Comparison of ENCODE assay signal across 9 cellular contexts in genomic region chrX:1483843-1484637, GRCh38. TPM values are rescaled to one million over a fixed set of nuclear protein-coding genes. Genes with fewer than 3 reads are reported as not detected.
DNase-seq lines count a peak whose midpoint lies in the region; ATAC-seq, FAIRE-seq and TF ChIP-seq lines count a peak whose summit lies in the region.
"Had no signal": no experiment of that assay in that cellular context is flagged by ENCODE, and none has a peak within 500 bp of the region (broad histone marks: within the 10 kb centered on the region; RNA-seq: fewer than 3 reads in every experiment).

No MANE protein-coding gene starts in this region.

- H3K27ac ChIP-seq in left ventricle myocardium inferior (replicated peaks), result no peak overlapping the region

- H3K4me3 ChIP-seq in left ventricle myocardium inferior, result no peak overlapping the region

- ATAC-seq in GM21367 (IDR thresholded peaks at IDR 0.05; ENCODE audit: unreplicated experiment) (peak; percentile 44), HG03354 (IDR thresholded peaks at IDR 0.05; ENCODE audit: poor library complexity, severe bottlenecking, unreplicated experiment) (peak; percentile 53)

- H3K27me3 Mint-ChIP-seq in dendritic cell treated with granulocyte-macrophage colony-stimulating factor and Interleukin-4, amounts not matched to agents 40 ng/mL and 50 ng/mL, for 4 days, result no peaks in the 10 kb centered on the region

- peaks cover 10% of the 10 kb centered on the region for H3K36me3 Mint-ChIP-seq in dendritic cell treated with granulocyte-macrophage colony-stimulating factor and Interleukin-4, amounts not matched to agents 40 ng/mL and 50 ng/mL, for 4 days (ENCODE audit: low read depth)

- DNase-seq in GM12891 (ENCODE audit: insufficient read length, low spot score), result no peak
- DNase-seq in DMS53 treated with DMSO at 0.1 percent for 48 hours (lab: John Stamatoyannopoulos, UW; ENCODE audit: unreplicated experiment), result no peak
- DNase-seq in KG1 (lab: John Stamatoyannopoulos, UW), result no peak
- no peak for DNase-seq in kidney tubule cell (ENCODE audit: low spot score)
- DNase-seq in left ventricle myocardium inferior, result no peak
- DNase-seq: stimulated activated CD4-positive, alpha-beta T cell treated with anti-CD3 and anti-CD28 coated beads, Interleukin-4, amount 100 ng/mL, for 24 hours had no signal

- no peak for TF ChIP-seq CTCF in left ventricle myocardium inferior (IDR thresholded peaks at IDR 0.05; ENCODE audit: borderline replicate concordance)

- intact Hi-C loops in dendritic cell treated with granulocyte-macrophage colony-stimulating factor and Interleukin-4, amounts not matched to agents 40 ng/mL and 50 ng/mL, for 4 days (cut with micrococcal nuclease), result no loop called here
- intact Hi-C loops in left ventricle myocardium inferior (cut with micrococcal nuclease), result no loop called here

- peak; percentile 21; the same call in 1 of the 2 replicates for TF ChIP-seq POLR2A in GM12891 (IDR thresholded peaks at IDR 0.05; ENCODE audit: low read depth, low read length)

- H3K27ac Mint-ChIP-seq in dendritic cell treated with granulocyte-macrophage colony-stimulating factor and Interleukin-4, amounts not matched to agents 40 ng/mL and 50 ng/mL, for 4 days, result peak overlapping the region; percentile 88

- H3K27me3 ChIP-seq in left ventricle myocardium inferior (ENCODE audit: low read depth), result peaks cover 36% of the 10 kb centered on the region

- no peaks in the 10 kb centered on the region for H3K36me3 ChIP-seq in left ventricle myocardium inferior

- no peak overlapping the region for H3K4me3 Mint-ChIP-seq in dendritic cell treated with granulocyte-macrophage colony-stimulating factor and Interleukin-4, amounts not matched to agents 40 ng/mL and 50 ng/mL, for 4 days

- FAIRE-seq in GM12891 (lab: Jason Lieb, UNC), result peak; percentile 89

- H3K9me3 ChIP-seq in left ventricle myocardium inferior (replicated peaks), result peaks cover 18% of the 10 kb centered on the region

- H3K4me1 ChIP-seq in left ventricle myocardium inferior, result peaks cover 32% of the 10 kb centered on the region

- H3K9me3 Mint-ChIP-seq in dendritic cell treated with granulocyte-macrophage colony-stimulating factor and Interleukin-4, amounts not matched to agents 40 ng/mL and 50 ng/mL, for 4 days, result peaks cover 6% of the 10 kb centered on the region

- H3K4me1 Mint-ChIP-seq in dendritic cell treated with granulocyte-macrophage colony-stimulating factor and Interleukin-4, amounts not matched to agents 40 ng/mL and 50 ng/mL, for 4 days (ENCODE audit: low read depth), result peaks cover 61% of the 10 kb centered on the region

TF ChIP-seq in GM12891, 5 proteins besides CTCF, POLR2A, EP300 and RAD21:
- TF ChIP-seq TAF1 (IDR thresholded peaks at IDR 0.05; ENCODE audit: low read depth, low read length) (no peak), PAX5 (IDR thresholded peaks at IDR 0.05; ENCODE audit: insufficient read depth, low read length, severe bottlenecking) (no peak), POU2F2 (IDR thresholded peaks at IDR 0.05; ENCODE audit: low read depth, low read length) (no peak), SPI1 (IDR thresholded peaks at IDR 0.05; ENCODE audit: low read depth, low read length) (no peak), POLR2AphosphoS5 (IDR thresholded peaks at IDR 0.05; ENCODE audit: low read depth, low read length) (no peak)

RNA-seq across cellular contexts. Expression of gene ASMTL, which starts 31.3 kb away (rescaled TPM):
- 59.7 TPM for polyA plus RNA-seq in GM12891 (2012; ENCODE audit: low read depth, missing spikeins)
- 36.5 TPM for total RNA-seq in left ventricle myocardium inferior

RNA-seq across cellular contexts. Expression of gene P2RY8, which starts 52.9 kb away (rescaled TPM):
- 42.6 TPM for polyA plus RNA-seq in GM12891 (2012; ENCODE audit: low read depth, missing spikeins)
- 1.9 TPM for total RNA-seq in left ventricle myocardium inferior
